ENCODE assay signal across 20 cellular contexts in genomic region chr2:11467749-11468148, GRCh38.
"Had no signal": no experiment of that assay in that cellular context is flagged by ENCODE, and none has a peak within 500 bp of the region (broad histone marks: within the 10 kb centered on the region; RNA-seq: fewer than 3 reads in every experiment).

No MANE protein-coding gene starts in this region.

- DNase-seq: activated CD4-positive, alpha-beta T cell treated with anti-CD3 and anti-CD28 coated beads, Interleukin-2, amount 50 U/mL, for 4 hours; activated CD8-positive, alpha-beta memory T cell treated with anti-CD3 and anti-CD28 coated beads for 24 hours; activated CD8-positive, alpha-beta memory T cell treated with anti-CD3 and anti-CD28 coated beads, Interleukin-2, amount 50 U/mL, for 4 hours; activated T-cell treated with anti-CD3 and anti-CD28 coated beads, Interleukin-2, amount 50 U/mL, for 24 hours; amygdala; glutamatergic neuron; left ventricle myocardium inferior; mammary epithelial cell; midbrain; spleen; stimulated activated CD4-positive, alpha-beta T cell treated with anti-CD3 and anti-CD28 coated beads, Interleukin-4, amount 100 ng/mL, for 1 hour; stimulated activated naive CD4-positive, alpha-beta T cell treated with Interleukin-2 at 50 U/mL for 16 hours; substantia nigra; SW 1271; thyroid gland had no signal

- H3K27ac ChIP-seq: coronary artery, esophagus muscularis mucosa, hepatocyte, left ventricle myocardium inferior, spleen, thyroid gland had no signal

- H3K9me3 ChIP-seq: esophagus muscularis mucosa, left ventricle myocardium inferior, spleen, thyroid gland had no signal

- H3K27me3 Mint-ChIP-seq: activated T-cell treated with anti-CD3 and anti-CD28 coated beads, Interleukin-2, amount 50 U/mL, for 24 hours; activated T-helper 17 cell treated with anti-CD3 and anti-CD28 coated beads, Interleukin-2, amount 50 U/mL, for 72 hours had no signal

- H3K4me3 ChIP-seq: coronary artery, esophagus muscularis mucosa, hepatocyte, left ventricle myocardium inferior, thyroid gland had no signal

- H3K4me2 ChIP-seq: hepatocyte had no signal

- H3K9me3 Mint-ChIP-seq: activated T-cell treated with anti-CD3 and anti-CD28 coated beads, Interleukin-2, amount 50 U/mL, for 24 hours; activated T-helper 17 cell treated with anti-CD3 and anti-CD28 coated beads, Interleukin-2, amount 50 U/mL, for 72 hours had no signal

- ATAC-seq: activated T-helper 17 cell treated with anti-CD3 and anti-CD28 coated beads, Interleukin-2, amount 50 U/mL, for 72 hours had no signal

- H3K27ac Mint-ChIP-seq: activated T-helper 17 cell treated with anti-CD3 and anti-CD28 coated beads, Interleukin-2, amount 50 U/mL, for 72 hours; progenitor cell of endocrine pancreas had no signal

- H3K27me3 ChIP-seq: esophagus muscularis mucosa, hepatocyte, spleen, thyroid gland had no signal

- H2AFZ ChIP-seq: hepatocyte had no signal
